In genomic region chr9:130965680-130966079, GRCh38 we compare ENCODE assay signal across 1 cellular context.
TF ChIP-seq lines count a peak whose summit lies in the region.

No MANE protein-coding gene starts in this region.

TF ChIP-seq in K562, 482 proteins besides CTCF, POLR2A, EP300 and RAD21:
- TF ChIP-seq ATF3 (IDR thresholded peaks at IDR 0.05), result no peak
- peak; percentile 72; the same call in 1 of the 2 replicates for TF ChIP-seq ATF3 (CRISPR knock-in tag; conservative IDR thresholded peaks at IDR 0.05)
- TF ChIP-seq HMGXB4 (CRISPR knock-in tag; IDR thresholded peaks at IDR 0.05), result 0 out of 2 replicates have a peak, but pooled peaks have one; percentile 2
- no peak for TF ChIP-seq ZNF395 (CRISPR knock-in tag; IDR thresholded peaks at IDR 0.05)
- no peak for TF ChIP-seq CREB5 (CRISPR knock-in tag; IDR thresholded peaks at IDR 0.05)
- TF ChIP-seq ATF4 (CRISPR knock-in tag; IDR thresholded peaks at IDR 0.05), result no peak
